1 cellular context compared by ENCODE assay signal in genomic region chr19:12970070-12970820, GRCh38.
TF ChIP-seq lines count a peak whose summit lies in the region.

No MANE protein-coding gene starts in this region.

TF ChIP-seq in HepG2, 621 proteins besides CTCF, POLR2A, EP300 and RAD21:
- TF ChIP-seq FOSL2 (CRISPR knock-in tag; IDR thresholded peaks at IDR 0.05) (no peak), ZBTB33 (CRISPR knock-in tag; IDR thresholded peaks at IDR 0.05) (no peak), ZNF674 (CRISPR knock-in tag; IDR thresholded peaks at IDR 0.05; ENCODE audit: low read depth) (no peak), PATZ1 (CRISPR knock-in tag; IDR thresholded peaks at IDR 0.05) (no peak), HNRNPK (IDR thresholded peaks at IDR 0.05; ENCODE audit: low read depth, low read length, poor library complexity, severe bottlenecking) (no peak), ZMYM3 (CRISPR knock-in tag; IDR thresholded peaks at IDR 0.05) (peak; percentile 67), KAT8 (CRISPR knock-in tag; IDR thresholded peaks at IDR 0.05) (no peak)
